15 cellular contexts compared by ENCODE assay signal in the genomic region with DNA sequence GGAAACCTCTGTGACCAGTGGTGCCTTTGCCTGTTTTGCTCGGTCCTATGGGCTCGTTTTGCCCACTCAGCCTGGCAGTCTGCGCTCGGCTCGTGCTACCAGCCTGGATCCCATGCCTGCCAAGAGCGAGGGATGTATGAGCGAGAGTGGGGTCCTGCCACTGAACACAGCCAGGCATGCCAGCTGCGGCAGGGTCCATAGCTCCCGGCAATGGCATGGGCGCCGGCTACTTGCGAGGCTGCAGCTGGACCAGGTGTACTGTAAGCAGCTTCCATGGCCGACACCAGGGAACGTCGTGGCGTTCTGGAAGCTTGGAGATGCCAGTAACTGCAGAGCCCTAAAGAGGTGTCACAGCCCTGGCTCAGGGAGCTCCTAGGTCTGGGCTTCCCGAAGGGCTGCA. TPM values are rescaled to one million over a fixed set of nuclear protein-coding genes. Genes with fewer than 3 reads are reported as not detected.
DNase-seq lines count a peak whose midpoint lies in the region; TF ChIP-seq lines count a peak whose summit lies in the region.
"Had no signal": no experiment of that assay in that cellular context is flagged by ENCODE, and none has a peak within 500 bp of the region (broad histone marks: within the 10 kb centered on the region; RNA-seq: fewer than 3 reads in every experiment).

No MANE protein-coding gene starts in this region.

- H3K4me2 ChIP-seq in neuronal stem cell (ENCODE audit: insufficient read depth, low read length, poor library complexity, severe bottlenecking): no peak overlapping the region
- no peak overlapping the region for H3K4me2 ChIP-seq in OCI-LY7 (ENCODE audit: low read length)

- BruUV-seq in OCI-LY7 (replicated peaks; lab: Mats Ljungman, UMichigan): no TSS peak

- H3K23ac ChIP-seq in neuronal stem cell (ENCODE audit: low read depth, low read length, poor library complexity): peak overlapping the region; percentile 29

- H3K27ac ChIP-seq in neuronal stem cell (replicated peaks; ENCODE audit: low read length) (no peak overlapping the region), OCI-LY7 (ENCODE audit: low read depth, low read length, poor library complexity, severe bottlenecking) (no peak overlapping the region)
- H3K27ac ChIP-seq: 22Rv1 had no signal

- H2BK120ac ChIP-seq in neuronal stem cell (ENCODE audit: low read depth, low read length): no peak overlapping the region

- intact Hi-C loops in activated naive CD4-positive, alpha-beta T cell treated with anti-CD3 and anti-CD28 coated beads for 36 hours (cut with micrococcal nuclease): no loop called here
- intact Hi-C loops in OCI-LY7 (cut with micrococcal nuclease; ENCODE audit: unreplicated experiment): no loop called here

- no peak overlapping the region for H3K4me3 Mint-ChIP-seq in activated naive CD4-positive, alpha-beta T cell treated with anti-CD3 and anti-CD28 coated beads for 36 hours
- H3K4me3 Mint-ChIP-seq in chondrocyte (ENCODE audit: unreplicated experiment) (no peak overlapping the region), progenitor cell of endocrine pancreas (ENCODE audit: low read depth) (no peak overlapping the region)
- H3K4me3 Mint-ChIP-seq: CD14-positive monocyte; CD8-positive, alpha-beta T cell; HFFc6 had no signal

- WGBS in neuronal stem cell (ENCODE audit: extremely low coverage in 2 of 2, insufficient read length in 2 of 2, insufficient replicate concordance in 1 of 2), 2 donors: no CpG with 5 or more reads among the region's 17 CpGs

- H3K9ac ChIP-seq in neuronal stem cell (ENCODE audit: low read depth, low read length, poor library complexity): peak overlapping the region; percentile 60

- peak overlapping the region; percentile 20 for H3K18ac ChIP-seq in neuronal stem cell (ENCODE audit: low read length)

- H3K36me3 Mint-ChIP-seq in activated naive CD4-positive, alpha-beta T cell treated with anti-CD3 and anti-CD28 coated beads for 36 hours (ENCODE audit: low read depth): peaks cover 25% of the 10 kb centered on the region
- H3K36me3 Mint-ChIP-seq in chondrocyte (ENCODE audit: low read depth): peaks cover 11% of the 10 kb centered on the region
- H3K36me3 Mint-ChIP-seq in progenitor cell of endocrine pancreas (ENCODE audit: insufficient read depth): peaks cover 16% of the 10 kb centered on the region

- no peaks in the 10 kb centered on the region for H3K27me3 ChIP-seq in neuronal stem cell (ENCODE audit: control insufficient read depth in 3 of 3, insufficient read depth in 3 of 3, low read depth in 1 of 3, low read length in 3 of 3)

- no peak overlapping the region for H2BK12ac ChIP-seq in neuronal stem cell (ENCODE audit: low read length)

- H3K36me3 ChIP-seq in neuronal stem cell (replicated peaks in 1 of 2; ENCODE audit: control insufficient read depth in 2 of 2, insufficient read depth in 2 of 2, low read length in 2 of 2) (peaks cover 5 to 48% of the 10 kb centered on the region in 2 donors), OCI-LY7 (ENCODE audit: insufficient read depth, low read length) (peaks cover 59% of the 10 kb centered on the region)

- no peak overlapping the region for H3K27ac Mint-ChIP-seq in activated naive CD4-positive, alpha-beta T cell treated with anti-CD3 and anti-CD28 coated beads for 36 hours
- H3K27ac Mint-ChIP-seq in chondrocyte (ENCODE audit: unreplicated experiment) (no peak overlapping the region), progenitor cell of endocrine pancreas (no peak overlapping the region)
- H3K27ac Mint-ChIP-seq: CD8-positive, alpha-beta T cell; HFFc6 had no signal

- no peaks in the 10 kb centered on the region for H3K27me3 Mint-ChIP-seq in activated naive CD4-positive, alpha-beta T cell treated with anti-CD3 and anti-CD28 coated beads for 36 hours (ENCODE audit: low read depth)
- no peaks in the 10 kb centered on the region for H3K27me3 Mint-ChIP-seq in chondrocyte (ENCODE audit: low read depth)
- no peaks in the 10 kb centered on the region for H3K27me3 Mint-ChIP-seq in progenitor cell of endocrine pancreas

- H3K79me2 ChIP-seq in OCI-LY7 (ENCODE audit: insufficient read depth, low read depth, low read length): no peaks in the 10 kb centered on the region

- H2AK5ac ChIP-seq in neuronal stem cell (ENCODE audit: low read depth, low read length): no peak overlapping the region

- H3K9me2 ChIP-seq in OCI-LY7 (ENCODE audit: insufficient read depth, low read length): no peaks in the 10 kb centered on the region

- H3K14ac ChIP-seq in neuronal stem cell (ENCODE audit: low read length): no peak overlapping the region

- TF ChIP-seq CTCF in chondrocyte (IDR thresholded peaks at IDR 0.05): no peak
- TF ChIP-seq CTCF in OCI-LY7 (conservative IDR thresholded peaks at IDR 0.05; ENCODE audit: low read length): no peak
- TF ChIP-seq CTCF in progenitor cell of endocrine pancreas (IDR thresholded peaks at IDR 0.05; ENCODE audit: unreplicated experiment): no peak

- no peak overlapping the region for H3K4ac ChIP-seq in neuronal stem cell (ENCODE audit: low read length)

- peak; percentile 8 for DNase-seq in activated naive CD4-positive, alpha-beta T cell treated with anti-CD3 and anti-CD28 coated beads, Interleukin-2, amount 50 U/mL, for 16 hours
- no peak for DNase-seq in activated naive CD4-positive, alpha-beta T cell treated with anti-CD3 and anti-CD28 coated beads for 36 hours
- DNase-seq in chondrocyte (ENCODE audit: low spot score) (peak; percentile 90), neuronal stem cell (ENCODE audit: low spot score) (no peak), OCI-LY7 (ENCODE audit: low spot score) (no peak), progenitor cell of endocrine pancreas (ENCODE audit: low spot score, unreplicated experiment) (no peak), activated gamma-delta T cell (lab: John Stamatoyannopoulos, UW) (no peak)
- DNase-seq: CD8-positive, alpha-beta T cell; COR-L47; DND-41; GDM1; HCEC 1CT; HFFc6 had no signal

- H3K4me3 ChIP-seq in neuronal stem cell (ENCODE audit: low read length in 2 of 2): no peak overlapping the region
- H3K4me3 ChIP-seq in OCI-LY7 (ENCODE audit: low read depth, low read length, poor library complexity, severe bottlenecking): no peak overlapping the region

- H2AFZ ChIP-seq in neuronal stem cell (ENCODE audit: low read length) (no peak overlapping the region), OCI-LY7 (ENCODE audit: low read length) (no peak overlapping the region)

- H3K79me1 ChIP-seq in neuronal stem cell (ENCODE audit: low read depth, low read length): no peaks in the 10 kb centered on the region

- H3K9me3 ChIP-seq in neuronal stem cell (replicated peaks in 1 of 2; ENCODE audit: control insufficient read depth in 2 of 2, insufficient read depth in 1 of 2, low read depth in 1 of 2, low read length in 2 of 2) (no peaks in the 10 kb centered on the region), OCI-LY7 (ENCODE audit: low read length) (no peaks in the 10 kb centered on the region)

- POLR2A ChIA-PET in OCI-LY7 (lab: Charles Lee): interaction anchor here (0.7 kb wide), 1 partner anchor 8 kb away, joined by 3 read pairs; no protein-coding TSS in a partner anchor

- H2BK5ac ChIP-seq in neuronal stem cell (ENCODE audit: low read length): no peak overlapping the region

- no peaks in the 10 kb centered on the region for H3K9me3 Mint-ChIP-seq in activated naive CD4-positive, alpha-beta T cell treated with anti-CD3 and anti-CD28 coated beads for 36 hours
- H3K9me3 Mint-ChIP-seq in chondrocyte (ENCODE audit: low read depth) (no peaks in the 10 kb centered on the region), progenitor cell of endocrine pancreas (ENCODE audit: low read depth) (no peaks in the 10 kb centered on the region)
- H3K9me3 Mint-ChIP-seq: CD8-positive, alpha-beta T cell; HFFc6 had no signal

- no peak overlapping the region for H4K8ac ChIP-seq in neuronal stem cell (ENCODE audit: low read depth, low read length)

- no peaks in the 10 kb centered on the region for H3K4me1 Mint-ChIP-seq in activated naive CD4-positive, alpha-beta T cell treated with anti-CD3 and anti-CD28 coated beads for 36 hours (ENCODE audit: low read depth)
- H3K4me1 Mint-ChIP-seq in chondrocyte (ENCODE audit: low read depth) (no peaks in the 10 kb centered on the region), progenitor cell of endocrine pancreas (ENCODE audit: low read depth) (no peaks in the 10 kb centered on the region)
- H3K4me1 Mint-ChIP-seq: CD14-positive monocyte had no signal

- H4K20me1 ChIP-seq in OCI-LY7 (ENCODE audit: insufficient read depth, low read length): no peaks in the 10 kb centered on the region

- no peak overlapping the region for H4K91ac ChIP-seq in neuronal stem cell (ENCODE audit: low read depth, low read length, poor library complexity)

- CTCF ChIA-PET in activated naive CD4-positive, alpha-beta T cell treated with anti-CD3 and anti-CD28 coated beads for 36 hours (lab: Charles Lee): interaction anchor here (1.3 kb wide), 1 partner anchor 1063 kb away, joined by 7 read pairs; no protein-coding TSS in a partner anchor
- CTCF ChIA-PET in OCI-LY7 (lab: Charles Lee; ENCODE audit: unreplicated experiment): no interaction called here

- no peaks in the 10 kb centered on the region for H3K4me1 ChIP-seq in neuronal stem cell (ENCODE audit: control insufficient read depth in 2 of 2, insufficient read depth in 1 of 2, low read depth in 1 of 2, low read length in 2 of 2)
- no peaks in the 10 kb centered on the region for H3K4me1 ChIP-seq in OCI-LY7 (ENCODE audit: insufficient read depth, low read length, poor library complexity, severe bottlenecking)

- H2BK15ac ChIP-seq in neuronal stem cell (ENCODE audit: low read length): no peak overlapping the region

RNA-seq across cellular contexts. Expression of gene TGFB2, which starts 22.4 kb away (rescaled TPM):
- under 1 TPM in 1 of 2 experiments, not detected in 1; 0.14 TPM for total RNA-seq in activated naive CD4-positive, alpha-beta T cell treated with anti-CD3 and anti-CD28 coated beads for 36 hours
- total RNA-seq in chondrocyte (140 to 237 TPM (median 226 TPM) in 3 replicates), OCI-LY7 (2022) (0.11 TPM in 1 of 2 replicates, not detected in the other), progenitor cell of endocrine pancreas (26.4 and 27.9 TPM in 2 replicates)
- 1.5 TPM for polyA plus RNA-seq in neuronal stem cell (2013, experiment 1 of 2)
- 1.5 TPM for polyA plus RNA-seq in neuronal stem cell (2013, experiment 2 of 2)
- total RNA-seq in OCI-LY7 (2014; rRNA removed; shearing (Covaris generic)): 0.03 TPM in 1 of 2 replicates, not detected in the other
- total RNA-seq: CD8-positive, alpha-beta T cell had no signal
- polyA plus RNA-seq: CD14-positive monocyte had no signal

RNA-seq across cellular contexts. Expression of gene RRP15, which starts 37.7 kb away (rescaled TPM):
- 10 to 100 TPM; 12.6 to 13.7 TPM for total RNA-seq in activated naive CD4-positive, alpha-beta T cell treated with anti-CD3 and anti-CD28 coated beads for 36 hours
- total RNA-seq in chondrocyte (15.2 to 18.2 TPM (median 16.9 TPM) in 3 replicates), OCI-LY7 (2022) (18.4 and 21.9 TPM in 2 replicates), progenitor cell of endocrine pancreas (24.6 and 25.3 TPM in 2 replicates)
- polyA plus RNA-seq in neuronal stem cell (2013, experiment 1 of 2): 33.4 TPM
- 34.8 TPM for polyA plus RNA-seq in neuronal stem cell (2013, experiment 2 of 2)
- total RNA-seq in OCI-LY7 (2014; rRNA removed; shearing (Covaris generic)): 7.2 and 19.6 TPM in 2 replicates

Comparison
In these comparisons a context has a peak if more than half of its experiments do, and no peak if none do; other contexts are left out.
1. DNase-seq: peak in activated naive CD4-positive, alpha-beta T cell treated with anti-CD3 and anti-CD28 coated beads, Interleukin-2, amount 50 U/mL, for 16 hours (single experiment) and chondrocyte (single experiment); none in activated naive CD4-positive, alpha-beta T cell treated with anti-CD3 and anti-CD28 coated beads for 36 hours (single experiment), neuronal stem cell (single experiment), OCI-LY7 (single experiment), progenitor cell of endocrine pancreas (single experiment) and activated gamma-delta T cell (single experiment).
2. RNA of gene TGFB2, which starts 22.4 kb away (total RNA-seq): 140 to 237 TPM in chondrocyte and 26.4 to 27.9 TPM in progenitor cell of endocrine pancreas; 0.14 TPM in activated naive CD4-positive, alpha-beta T cell treated with anti-CD3 and anti-CD28 coated beads for 36 hours and 0.03 to 0.11 TPM in OCI-LY7; every median in the first group is over 10 times any median in the second.